Comparison of ENCODE assay signal across 8 cellular contexts in the genomic region with DNA sequence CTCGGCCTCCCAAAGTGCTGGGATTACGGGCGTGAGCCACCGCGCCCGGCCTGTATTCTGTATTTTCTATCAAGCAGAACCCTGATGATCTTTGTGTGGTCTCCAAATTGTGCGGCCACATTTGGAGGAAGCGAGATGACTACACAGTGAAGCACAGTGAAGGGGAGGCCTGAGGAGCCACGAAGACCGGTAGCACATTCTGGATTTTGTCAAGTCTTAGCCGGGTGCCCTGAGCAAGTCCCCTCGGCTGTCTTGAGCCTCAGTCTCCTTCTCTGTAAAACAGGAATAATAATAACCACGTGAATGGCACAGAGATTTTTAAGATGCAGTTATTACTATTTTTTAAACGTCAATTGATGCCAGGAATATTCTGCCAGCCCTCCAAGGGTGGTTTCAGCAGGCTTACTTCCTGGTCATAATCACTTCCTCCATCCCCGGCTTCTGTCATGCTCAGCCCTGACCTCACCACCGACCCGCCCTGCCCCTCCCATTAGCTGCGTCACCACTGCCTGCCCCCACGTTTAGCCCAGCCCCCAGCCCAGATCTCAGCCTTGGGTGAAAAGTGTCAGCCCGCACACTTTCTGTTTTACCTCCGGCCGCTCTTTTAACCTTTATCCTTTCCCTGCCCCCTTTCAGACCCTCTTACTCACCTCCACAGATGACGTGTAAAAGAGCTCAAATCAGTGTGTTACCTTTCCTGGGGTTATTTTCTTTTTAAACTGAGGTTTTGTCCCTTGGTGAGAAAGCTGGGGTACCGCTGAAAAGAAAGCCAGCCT. TPM values are rescaled to one million over a fixed set of nuclear protein-coding genes. Genes with fewer than 3 reads are reported as not detected.
A peak's percentile ranks its signal among the peaks of the same experiment; 100 is the strongest.
DNase-seq lines count a peak whose midpoint lies in the region; ATAC-seq and TF ChIP-seq lines count a peak whose summit lies in the region.

No MANE protein-coding gene starts in this region.

- peak overlapping the region; percentile 67 for H3K4me3 Mint-ChIP-seq in activated T-cell treated with anti-CD3 and anti-CD28 coated beads, Interleukin-2, amount 50 U/mL, for 4 hours
- peak overlapping the region in 2 of 3 experiments; percentile 21 to 37 for H3K4me3 Mint-ChIP-seq in nephron
- peak overlapping the region; percentile 56 to 71 for H3K4me3 Mint-ChIP-seq in stimulated activated naive CD8-positive, alpha-beta T cell treated with anti-CD3 and anti-CD28 coated beads, Interleukin-15, amount 100 ng/mL, for 72 hours

- peak overlapping the region; percentile 44 to 73 (median 71) for H3K27ac Mint-ChIP-seq in nephron
- peak overlapping the region; percentile 93 to 95 for H3K27ac Mint-ChIP-seq in stimulated activated naive CD8-positive, alpha-beta T cell treated with anti-CD3 and anti-CD28 coated beads, Interleukin-15, amount 100 ng/mL, for 72 hours

- DNase-seq in NOMO-1 treated with dmso at 0.1 percent for 144 hours (lab: John Stamatoyannopoulos, UW; ENCODE audit: unreplicated experiment) (peak; percentile 79), fibroblast of mammary gland (ENCODE audit: low read depth) (peak; percentile 90), AG08396 (ENCODE audit: low spot score) (no peak)
- DNase-seq in activated T-cell treated with anti-CD3 and anti-CD28 coated beads, Interleukin-2, amount 50 U/mL, for 4 hours: peak; percentile 83
- DNase-seq in stimulated activated naive CD8-positive, alpha-beta T cell treated with anti-CD3 and anti-CD28 coated beads, Interleukin-15, amount 100 ng/mL, for 72 hours: peak; percentile 79 to 92

- no peaks in the 10 kb centered on the region for H3K27me3 Mint-ChIP-seq in activated T-cell treated with anti-CD3 and anti-CD28 coated beads, Interleukin-2, amount 50 U/mL, for 4 hours (ENCODE audit: low read depth)
- H3K27me3 Mint-ChIP-seq in nephron (ENCODE audit: low read depth): peaks cover 3% of the 10 kb centered on the region
- H3K27me3 Mint-ChIP-seq in stimulated activated naive CD8-positive, alpha-beta T cell treated with anti-CD3 and anti-CD28 coated beads, Interleukin-15, amount 100 ng/mL, for 72 hours: no peaks in the 10 kb centered on the region

- ATAC-seq in GM18498 (IDR thresholded peaks at IDR 0.05; ENCODE audit: unreplicated experiment): peak; percentile 98
- ATAC-seq in HG02763 (IDR thresholded peaks at IDR 0.05; ENCODE audit: unreplicated experiment): peak; percentile 87
- peak; percentile 98 to 99 for ATAC-seq in activated T-cell treated with anti-CD3 and anti-CD28 coated beads, Interleukin-2, amount 50 U/mL, for 4 hours
- peak; percentile 99 for ATAC-seq in stimulated activated naive CD8-positive, alpha-beta T cell treated with anti-CD3 and anti-CD28 coated beads, Interleukin-15, amount 100 ng/mL, for 72 hours

- no peak overlapping the region for H3K4me3 ChIP-seq in fibroblast of mammary gland (ENCODE audit: control insufficient read depth, low read depth, low read length)

- TF ChIP-seq CTCF in fibroblast of mammary gland (conservative IDR thresholded peaks at IDR 0.05; ENCODE audit: control insufficient read depth, insufficient read depth, low read depth, low read length): no peak
- TF ChIP-seq CTCF in nephron (IDR thresholded peaks at IDR 0.05; ENCODE audit: unreplicated experiment in 3 of 3): no peak

- no peaks in the 10 kb centered on the region for H3K9me3 Mint-ChIP-seq in activated T-cell treated with anti-CD3 and anti-CD28 coated beads, Interleukin-2, amount 50 U/mL, for 4 hours
- H3K9me3 Mint-ChIP-seq in nephron: peaks cover 4% of the 10 kb centered on the region
- H3K9me3 Mint-ChIP-seq in stimulated activated naive CD8-positive, alpha-beta T cell treated with anti-CD3 and anti-CD28 coated beads, Interleukin-15, amount 100 ng/mL, for 72 hours: peaks cover 5 to 13% of the 10 kb centered on the region in 2 donors

- no peaks in the 10 kb centered on the region for H3K36me3 Mint-ChIP-seq in activated T-cell treated with anti-CD3 and anti-CD28 coated beads, Interleukin-2, amount 50 U/mL, for 4 hours (ENCODE audit: insufficient read depth)
- no peaks in the 10 kb centered on the region for H3K36me3 Mint-ChIP-seq in nephron (ENCODE audit: low read depth)

- peaks cover 18% of the 10 kb centered on the region for H3K4me1 Mint-ChIP-seq in activated T-cell treated with anti-CD3 and anti-CD28 coated beads, Interleukin-2, amount 50 U/mL, for 4 hours (ENCODE audit: low read depth)
- H3K4me1 Mint-ChIP-seq in nephron: no peaks in the 10 kb centered on the region
- H3K4me1 Mint-ChIP-seq in stimulated activated naive CD8-positive, alpha-beta T cell treated with anti-CD3 and anti-CD28 coated beads, Interleukin-15, amount 100 ng/mL, for 72 hours: peaks cover 24% of the 10 kb centered on the region

RNA-seq across cellular contexts. Expression of a gene that starts 27.0 kb away (rescaled TPM):
- 10 to 100 TPM; 28.7 to 36.3 (median 32.1) TPM for total RNA-seq in activated T-cell treated with anti-CD3 and anti-CD28 coated beads, Interleukin-2, amount 50 U/mL, for 4 hours

RNA-seq across cellular contexts. Expression of a gene that starts 36.1 kb away (rescaled TPM):
- total RNA-seq in activated T-cell treated with anti-CD3 and anti-CD28 coated beads, Interleukin-2, amount 50 U/mL, for 4 hours: 10 to 100 TPM; 11.4 to 15.0 (median 15.0) TPM
